13 cellular contexts compared by ENCODE assay signal in genomic region chr15:57752426-57752825, GRCh38. TPM values are rescaled to one million over a fixed set of nuclear protein-coding genes. Genes with fewer than 3 reads are reported as not detected.
A peak's percentile ranks its signal among the peaks of the same experiment; 100 is the strongest.
DNase-seq lines count a peak whose midpoint lies in the region; ATAC-seq and TF ChIP-seq lines count a peak whose summit lies in the region.
"Had no signal": no experiment of that assay in that cellular context is flagged by ENCODE, and none has a peak within 500 bp of the region (broad histone marks: within the 10 kb centered on the region; RNA-seq: fewer than 3 reads in every experiment).

No MANE protein-coding gene starts in this region.

- no peaks in the 10 kb centered on the region for H3K9me3 ChIP-seq in right cardiac atrium (ENCODE audit: control insufficient read depth, low read length)
- no peaks in the 10 kb centered on the region for H3K9me3 ChIP-seq in psoas muscle

- H3K36me3 ChIP-seq in psoas muscle (ENCODE audit: insufficient read depth in 1 of 2, low read depth in 1 of 2), result no peaks in the 10 kb centered on the region

- H3K27ac Mint-ChIP-seq in brain (no peak overlapping the region), mesothelial cell of epicardium (no peak overlapping the region)
- H3K27ac Mint-ChIP-seq: activated T-helper 1 cell treated with anti-CD3 and anti-CD28 coated beads, Interleukin-12 subunit alpha, Interleukin-12 subunit beta, Interleukin-2, Interleukin-4 antibody, amounts not matched to agents 30 ng/mL and 10 ng/mL and 1 ng/mL, durations not matched to agents 14 hours and 24 hours and 36 hours; CD8-positive, alpha-beta T cell had no signal

- peak; percentile 13 for TF ChIP-seq CTCF in GM12873 (IDR thresholded peaks at IDR 0.05; ENCODE audit: insufficient read depth, low read depth, low read length, missing control alignments)
- peak; percentile 30 to 49 for TF ChIP-seq CTCF in brain (conservative IDR thresholded peaks at IDR 0.05)
- TF ChIP-seq CTCF in psoas muscle (IDR thresholded peaks at IDR 0.05), result peak; percentile 7
- no peak for TF ChIP-seq CTCF in mesothelial cell of epicardium (IDR thresholded peaks at IDR 0.05; ENCODE audit: unreplicated experiment)

- DNase-seq in right cardiac atrium (peak; percentile 57 to 88 (median 86)), psoas muscle (peak in 1 of 2 donors; percentile 63), NCI-H1930 (lab: John Stamatoyannopoulos, UW) (no peak), NCI-H510A treated with DMSO at 0.1 percent for 48 hours (lab: John Stamatoyannopoulos, UW) (no peak), mesothelial cell of epicardium (ENCODE audit: low spot score in 2 of 2, unreplicated experiment in 2 of 2) (no peak)
- no peak for DNase-seq in activated CD4-positive, alpha-beta T cell treated with anti-CD3 and anti-CD28 coated beads, Interleukin-2, amount 50 U/mL, for 1 hour
- DNase-seq: activated CD4-positive, alpha-beta T cell treated with anti-CD3 and anti-CD28 coated beads for 1 hour; CD8-positive, alpha-beta T cell; NCI-H446 treated with DMSO at 0.1 percent for 48 hours; SIG-M5 had no signal

- intact Hi-C loops in right cardiac atrium (cut with DNase I) (loop anchor here in 3 of 4 donors (5.0 kb wide), 3 partner anchors 105 to 315 kb away; partner anchors contain the start of gene ALDH1A2 (in 3 of the 3)), psoas muscle (cut with DNase I) (loop anchor here in 1 of 2 donors (5.0 kb wide), 1 partner anchor 315 kb away; the partner anchor contains the start of gene ALDH1A2)

- H3K4me3 Mint-ChIP-seq in brain (no peak overlapping the region), mesothelial cell of epicardium (no peak overlapping the region)
- H3K4me3 Mint-ChIP-seq: activated T-helper 1 cell treated with anti-CD3 and anti-CD28 coated beads, Interleukin-12 subunit alpha, Interleukin-12 subunit beta, Interleukin-2, Interleukin-4 antibody, amounts not matched to agents 30 ng/mL and 10 ng/mL and 1 ng/mL, durations not matched to agents 14 hours and 24 hours and 36 hours; CD8-positive, alpha-beta T cell had no signal

- no peaks in the 10 kb centered on the region for H3K9me3 Mint-ChIP-seq in brain
- H3K9me3 Mint-ChIP-seq in mesothelial cell of epicardium, result no peaks in the 10 kb centered on the region
- H3K9me3 Mint-ChIP-seq: activated T-helper 1 cell treated with anti-CD3 and anti-CD28 coated beads, Interleukin-12 subunit alpha, Interleukin-12 subunit beta, Interleukin-2, Interleukin-4 antibody, amounts not matched to agents 30 ng/mL and 10 ng/mL and 1 ng/mL, durations not matched to agents 14 hours and 24 hours and 36 hours; CD8-positive, alpha-beta T cell had no signal

- H3K27me3 ChIP-seq in right cardiac atrium (ENCODE audit: control insufficient read depth, insufficient read depth) (no peaks in the 10 kb centered on the region), psoas muscle (ENCODE audit: insufficient read depth in 3 of 3, low read length in 2 of 3) (no peaks in the 10 kb centered on the region)

- H3K4me1 Mint-ChIP-seq in brain, result no peaks in the 10 kb centered on the region
- peaks cover 11% of the 10 kb centered on the region for H3K4me1 Mint-ChIP-seq in mesothelial cell of epicardium

- H3K4me3 ChIP-seq in right cardiac atrium (ENCODE audit: low read length) (no peak overlapping the region), psoas muscle (no peak overlapping the region)

- peak; percentile 87 to 93 for ATAC-seq in right cardiac atrium
- peak in 1 of 4 donors; percentile 55 for ATAC-seq in psoas muscle
- ATAC-seq: CD8-positive, alpha-beta T cell had no signal

- WGBS in right cardiac atrium, result 51% methylated on average over 9 of the region's 9 CpGs
- WGBS in psoas muscle, 3 donors, result 54 to 62% (median 61%) methylated on average over 9 of the region's 9 CpGs

- H3K4me1 ChIP-seq in right cardiac atrium (ENCODE audit: control insufficient read depth, insufficient read depth, low read length), result peaks cover 2% of the 10 kb centered on the region
- no peaks in the 10 kb centered on the region for H3K4me1 ChIP-seq in psoas muscle

- H3K36me3 Mint-ChIP-seq in brain (no peaks in the 10 kb centered on the region), mesothelial cell of epicardium (no peaks in the 10 kb centered on the region)
- H3K36me3 Mint-ChIP-seq: CD8-positive, alpha-beta T cell had no signal

- H3K27me3 Mint-ChIP-seq in brain, result peaks cover 4% of the 10 kb centered on the region
- H3K27me3 Mint-ChIP-seq in mesothelial cell of epicardium (ENCODE audit: low read depth), result peaks cover 8% of the 10 kb centered on the region

- no peak overlapping the region for H3K27ac ChIP-seq in right cardiac atrium (ENCODE audit: low read length)
- no peak overlapping the region for H3K27ac ChIP-seq in psoas muscle

RNA-seq across cellular contexts. Expression of gene POLR2M, which starts 45.9 kb away (rescaled TPM):
- polyA plus RNA-seq in brain (ENCODE audit: insufficient read depth, low read depth, low replicate concordance) (17.1 TPM), right cardiac atrium (48.2 TPM), psoas muscle (100 to 1,000 TPM in 2 of 3 donors, 10 to 100 TPM in 1; 78.0 to 403 (median 131) TPM)
- total RNA-seq in right cardiac atrium (10 to 100 TPM; 51.3 to 57.8 (median 56.1) TPM), psoas muscle (100 to 1,000 TPM in 2 of 4 donors, 10 to 100 TPM in 2; 81.2 to 114 (median 94.2) TPM), mesothelial cell of epicardium (108 to 110 TPM (median 109 TPM) in 3 replicates)

Comparison
In these comparisons a context has a peak if more than half of its experiments do, and no peak if none do; other contexts are left out.
1. DNase-seq: peak in right cardiac atrium (3 of 3); none in NCI-H1930 (0 of 2), NCI-H510A treated with DMSO at 0.1 percent for 48 hours (single experiment), mesothelial cell of epicardium (0 of 2) and activated CD4-positive, alpha-beta T cell treated with anti-CD3 and anti-CD28 coated beads, Interleukin-2, amount 50 U/mL, for 1 hour (single experiment).